1 cellular context compared by ENCODE assay signal in the genomic region with DNA sequence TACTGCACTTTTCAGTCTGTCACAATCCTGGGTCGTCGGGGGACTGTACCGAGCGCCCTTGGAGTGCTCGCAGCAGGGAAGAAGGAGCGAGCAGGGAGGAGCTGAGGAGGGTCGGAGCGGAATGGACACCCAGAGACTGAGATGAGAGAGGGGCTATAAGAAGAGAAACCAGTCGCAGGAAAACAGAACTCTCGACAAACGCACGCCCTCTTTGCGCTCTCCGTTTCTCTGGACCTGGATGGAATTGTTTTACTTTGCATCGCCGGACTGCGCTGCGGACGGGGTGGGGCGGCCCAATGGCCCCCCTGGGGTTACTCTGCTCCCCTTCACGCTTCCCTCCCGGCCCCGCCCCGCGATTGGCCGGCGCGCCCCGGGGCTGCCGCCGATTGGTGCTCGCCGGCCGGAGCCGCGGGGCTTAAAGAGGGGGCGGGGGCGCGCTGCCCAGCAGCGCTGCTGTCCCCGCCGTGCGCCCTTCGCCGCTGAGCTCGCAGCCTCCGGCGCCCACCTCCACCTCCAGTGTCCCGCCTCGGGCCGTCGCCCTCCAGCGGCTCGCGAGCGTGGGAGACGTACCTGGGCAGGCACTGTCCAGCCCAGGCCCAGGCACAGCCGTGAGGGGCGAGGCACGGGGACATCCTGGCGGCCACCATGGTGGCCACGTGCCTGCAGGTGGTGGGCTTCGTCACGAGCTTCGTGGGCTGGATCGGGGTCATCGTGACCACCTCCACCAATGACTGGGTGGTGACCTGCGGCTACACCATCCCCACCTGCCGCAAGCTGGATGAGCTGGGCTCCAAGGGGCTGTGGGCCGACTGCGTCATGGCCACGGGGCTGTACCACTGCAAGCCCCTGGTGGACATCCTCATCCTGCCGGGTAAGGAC.
TF ChIP-seq lines count a peak whose summit lies in the region.

TSS of gene CLDN11 (plus strand) at position 447 of the 879 bp plus-strand sequence. CDS start at position 646, 199 bp downstream.

TF ChIP-seq in H1, 55 proteins besides CTCF, POLR2A, EP300 and RAD21 (continued from another document):
- TF ChIP-seq NANOG (IDR thresholded peaks at IDR 0.05; ENCODE audit: insufficient read depth, low read depth, low read length, poor library complexity, severe bottlenecking) (no peak), YY1 (IDR thresholded peaks at IDR 0.05; ENCODE audit: low read depth, low read length) (no peak), EZH2 (IDR thresholded peaks at IDR 0.05; ENCODE audit: low read depth, low read length, severe bottlenecking) (peak; percentile 19), RNF2 (IDR thresholded peaks at IDR 0.05; ENCODE audit: borderline replicate concordance, low read depth, low read length, missing control alignments, poor library complexity, severe bottlenecking) (no peak), JUND (IDR thresholded peaks at IDR 0.05; ENCODE audit: low read length) (no peak), EGR1 (IDR thresholded peaks at IDR 0.05; ENCODE audit: borderline replicate concordance, low read depth, low read length) (no peak), TAF1 (IDR thresholded peaks at IDR 0.05; ENCODE audit: low read depth, low read length) (0 out of 2 replicates have a peak, but pooled peaks have one; percentile 26), GABPA (IDR thresholded peaks at IDR 0.05; ENCODE audit: borderline replicate concordance, insufficient read depth, low read length) (no peak), SP2 (IDR thresholded peaks at IDR 0.05; ENCODE audit: low read length) (no peak), SP4 (IDR thresholded peaks at IDR 0.05; ENCODE audit: low read length) (no peak), CEBPB (IDR thresholded peaks at IDR 0.05; ENCODE audit: low read depth, low read length) (no peak), CHD2 (IDR thresholded peaks at IDR 0.05; ENCODE audit: low read length) (no peak), HDAC6 (IDR thresholded peaks at IDR 0.05; ENCODE audit: low read depth, low read length) (no peak), GTF2F1 (IDR thresholded peaks at IDR 0.05; ENCODE audit: borderline replicate concordance, low read depth, low read length) (no peak), MAX (IDR thresholded peaks at IDR 0.05) (peak; percentile 99), CHD7 (IDR thresholded peaks at IDR 0.05; ENCODE audit: insufficient replicate concordance, low read length) (no peak), CBX8 (IDR thresholded peaks at IDR 0.05; ENCODE audit: borderline replicate concordance, low read depth, low read length) (no peak), TCF12 (IDR thresholded peaks at IDR 0.05; ENCODE audit: low read depth, low read length) (no peak), SIN3A (conservative IDR thresholded peaks at IDR 0.05 in 1 of 2, IDR thresholded peaks at IDR 0.05 in 1 of 2; ENCODE audit: low read depth in 1 of 2, low read length in 2 of 2) (no peak; a peak in 1 of 4 replicates), JUN (IDR thresholded peaks at IDR 0.05; ENCODE audit: low read depth, low read length) (no peak), BCL11A (IDR thresholded peaks at IDR 0.05; ENCODE audit: low read depth in 2 of 2, low read length in 2 of 2) (no peak), KDM1A (IDR thresholded peaks at IDR 0.05; ENCODE audit: borderline replicate concordance, low read length) (no peak), SUZ12 (IDR thresholded peaks at IDR 0.05; ENCODE audit: low read length) (no peak; the same call in 1 of the 2 replicates), NRF1 (IDR thresholded peaks at IDR 0.05; ENCODE audit: low read depth, low read length) (no peak)
- TF ChIP-seq, protein P1, sequence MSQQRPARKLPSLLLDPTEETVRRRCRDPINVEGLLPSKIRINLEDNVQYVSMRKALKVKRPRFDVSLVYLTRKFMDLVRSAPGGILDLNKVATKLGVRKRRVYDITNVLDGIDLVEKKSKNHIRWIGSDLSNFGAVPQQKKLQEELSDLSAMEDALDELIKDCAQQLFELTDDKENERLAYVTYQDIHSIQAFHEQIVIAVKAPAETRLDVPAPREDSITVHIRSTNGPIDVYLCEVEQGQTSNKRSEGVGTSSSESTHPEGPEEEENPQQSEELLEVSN (IDR thresholded peaks at IDR 0.05), result peak; percentile 97
- TF ChIP-seq, protein P2, sequence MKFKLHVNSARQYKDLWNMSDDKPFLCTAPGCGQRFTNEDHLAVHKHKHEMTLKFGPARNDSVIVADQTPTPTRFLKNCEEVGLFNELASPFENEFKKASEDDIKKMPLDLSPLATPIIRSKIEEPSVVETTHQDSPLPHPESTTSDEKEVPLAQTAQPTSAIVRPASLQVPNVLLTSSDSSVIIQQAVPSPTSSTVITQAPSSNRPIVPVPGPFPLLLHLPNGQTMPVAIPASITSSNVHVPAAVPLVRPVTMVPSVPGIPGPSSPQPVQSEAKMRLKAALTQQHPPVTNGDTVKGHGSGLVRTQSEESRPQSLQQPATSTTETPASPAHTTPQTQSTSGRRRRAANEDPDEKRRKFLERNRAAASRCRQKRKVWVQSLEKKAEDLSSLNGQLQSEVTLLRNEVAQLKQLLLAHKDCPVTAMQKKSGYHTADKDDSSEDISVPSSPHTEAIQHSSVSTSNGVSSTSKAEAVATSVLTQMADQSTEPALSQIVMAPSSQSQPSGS (IDR thresholded peaks at IDR 0.05; ENCODE audit: low read length), result no peak
- TF ChIP-seq, protein P3, sequence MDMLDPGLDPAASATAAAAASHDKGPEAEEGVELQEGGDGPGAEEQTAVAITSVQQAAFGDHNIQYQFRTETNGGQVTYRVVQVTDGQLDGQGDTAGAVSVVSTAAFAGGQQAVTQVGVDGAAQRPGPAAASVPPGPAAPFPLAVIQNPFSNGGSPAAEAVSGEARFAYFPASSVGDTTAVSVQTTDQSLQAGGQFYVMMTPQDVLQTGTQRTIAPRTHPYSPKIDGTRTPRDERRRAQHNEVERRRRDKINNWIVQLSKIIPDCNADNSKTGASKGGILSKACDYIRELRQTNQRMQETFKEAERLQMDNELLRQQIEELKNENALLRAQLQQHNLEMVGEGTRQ (IDR thresholded peaks at IDR 0.05; ENCODE audit: low read length), result 0 out of 2 replicates have a peak, but pooled peaks have one; percentile 5
TF ChIP-seq in H1: peak in this region for 7.
